In genomic region chr20:62141043-62141396, GRCh38 we compare ENCODE assay signal across 8 cellular contexts. TPM values are rescaled to one million over a fixed set of nuclear protein-coding genes. Genes with fewer than 3 reads are reported as not detected.
DNase-seq lines count a peak whose midpoint lies in the region; ATAC-seq and TF ChIP-seq lines count a peak whose summit lies in the region.

No MANE protein-coding gene starts in this region.

- POLR2A ChIA-PET in activated CD8-positive, alpha-beta T cell treated with anti-CD3 and anti-CD28 coated beads, Interleukin-2, amount 10 ng/mL, durations not matched to agents 7 days and 5 days (lab: Charles Lee): interaction anchor here (2.7 to 4.3 kb wide), 2 partner anchors 19 to 74 kb away, joined by 19 to 21 read pairs; partner anchors contain the start of genes LSM14B and TAF4

- peak overlapping the region in 3 of 5 donors; percentile 91 to 100 (median 99) for H3K27ac ChIP-seq in stomach

- peak overlapping the region; percentile 95 for H3K4me3 Mint-ChIP-seq in activated CD8-positive, alpha-beta memory T cell treated with anti-CD3 and anti-CD28 coated beads, Interleukin-2, amount 10 ng/mL, durations not matched to agents 7 days and 5 days
- H3K4me3 Mint-ChIP-seq in activated CD8-positive, alpha-beta T cell treated with anti-CD3 and anti-CD28 coated beads, Interleukin-2, amount 10 ng/mL, durations not matched to agents 7 days and 5 days: peak overlapping the region; percentile 87

- H3K9me3 ChIP-seq in stomach: no peaks in the 10 kb centered on the region

- DNase-seq in activated CD8-positive, alpha-beta memory T cell treated with anti-CD3 and anti-CD28 coated beads, Interleukin-2, amount 10 ng/mL, durations not matched to agents 7 days and 5 days: no peak
- no peak for DNase-seq in activated CD8-positive, alpha-beta memory T cell treated with anti-CD3 and anti-CD28 coated beads, Interleukin-2, amount 50 U/mL, for 4 hours
- DNase-seq in activated CD8-positive, alpha-beta T cell treated with anti-CD3 and anti-CD28 coated beads, Interleukin-2, amount 10 ng/mL, durations not matched to agents 7 days and 5 days: no peak
- peak; percentile 27 for DNase-seq in left kidney (ENCODE audit: low read depth, low spot score)
- no peak for DNase-seq in stomach
- no peak for DNase-seq in stimulated activated CD4-positive, alpha-beta T cell treated with anti-CD3 and anti-CD28 coated beads, Interleukin-4, amount 100 ng/mL, for 24 hours
- no peak for DNase-seq in NCI-H526 treated with DMSO at 0.1 percent for 48 hours (lab: John Stamatoyannopoulos, UW)

- peak overlapping the region in 1 of 4 donors; percentile 94 for H3K4me3 ChIP-seq in stomach

- 75 to 85% (median 80%) methylated on average over 7 of the region's 7 CpGs for WGBS in stomach, 5 donors

- H3K27ac Mint-ChIP-seq in activated CD8-positive, alpha-beta memory T cell treated with anti-CD3 and anti-CD28 coated beads, Interleukin-2, amount 10 ng/mL, durations not matched to agents 7 days and 5 days: peak overlapping the region; percentile 91
- peak overlapping the region; percentile 89 for H3K27ac Mint-ChIP-seq in activated CD8-positive, alpha-beta T cell treated with anti-CD3 and anti-CD28 coated beads, Interleukin-2, amount 10 ng/mL, durations not matched to agents 7 days and 5 days

- TF ChIP-seq EP300 in stomach (IDR thresholded peaks at IDR 0.05): no peak

- no peak for TF ChIP-seq CTCF in stomach (IDR thresholded peaks at IDR 0.05)

- no peaks in the 10 kb centered on the region for H3K9me3 Mint-ChIP-seq in activated CD8-positive, alpha-beta memory T cell treated with anti-CD3 and anti-CD28 coated beads, Interleukin-2, amount 10 ng/mL, durations not matched to agents 7 days and 5 days (ENCODE audit: low read depth)
- H3K9me3 Mint-ChIP-seq in activated CD8-positive, alpha-beta T cell treated with anti-CD3 and anti-CD28 coated beads, Interleukin-2, amount 10 ng/mL, durations not matched to agents 7 days and 5 days (ENCODE audit: insufficient read depth): no peaks in the 10 kb centered on the region

- no peaks in the 10 kb centered on the region for H3K27me3 ChIP-seq in stomach

- peaks cover 50% of the 10 kb centered on the region for H3K36me3 Mint-ChIP-seq in activated CD8-positive, alpha-beta memory T cell treated with anti-CD3 and anti-CD28 coated beads, Interleukin-2, amount 10 ng/mL, durations not matched to agents 7 days and 5 days
- H3K36me3 Mint-ChIP-seq in activated CD8-positive, alpha-beta T cell treated with anti-CD3 and anti-CD28 coated beads, Interleukin-2, amount 10 ng/mL, durations not matched to agents 7 days and 5 days (ENCODE audit: low read depth): peaks cover 70% of the 10 kb centered on the region

- intact Hi-C loops in stomach (cut with DNase I; ENCODE audit: low total_unique reads): no loop called here

- no peak for ATAC-seq in activated CD8-positive, alpha-beta memory T cell treated with anti-CD3 and anti-CD28 coated beads, Interleukin-2, amount 10 ng/mL, durations not matched to agents 7 days and 5 days
- no peak for ATAC-seq in activated CD8-positive, alpha-beta T cell treated with anti-CD3 and anti-CD28 coated beads, Interleukin-2, amount 10 ng/mL, durations not matched to agents 7 days and 5 days
- no peak for ATAC-seq in GM19023 (IDR thresholded peaks at IDR 0.05; ENCODE audit: unreplicated experiment)

- no peaks in the 10 kb centered on the region for H3K27me3 Mint-ChIP-seq in activated CD8-positive, alpha-beta memory T cell treated with anti-CD3 and anti-CD28 coated beads, Interleukin-2, amount 10 ng/mL, durations not matched to agents 7 days and 5 days
- no peaks in the 10 kb centered on the region for H3K27me3 Mint-ChIP-seq in activated CD8-positive, alpha-beta T cell treated with anti-CD3 and anti-CD28 coated beads, Interleukin-2, amount 10 ng/mL, durations not matched to agents 7 days and 5 days (ENCODE audit: low read depth)

- no peak for TF ChIP-seq POLR2A in stomach (IDR thresholded peaks at IDR 0.05)

- CTCF ChIA-PET in activated CD8-positive, alpha-beta memory T cell treated with anti-CD3 and anti-CD28 coated beads, Interleukin-2, amount 10 ng/mL, durations not matched to agents 7 days and 5 days (lab: Charles Lee): interaction anchor here (1.3 to 2.5 kb wide), 6 partner anchors 19 to 130 kb away, joined by 4 to 20 read pairs (median 8); partner anchors contain the start of genes LSM14B, MTG2 and TAF4
- CTCF ChIA-PET in activated CD8-positive, alpha-beta T cell treated with anti-CD3 and anti-CD28 coated beads, Interleukin-2, amount 10 ng/mL, durations not matched to agents 7 days and 5 days (lab: Charles Lee): interaction anchor here (1.0 to 2.1 kb wide), 6 partner anchors 14 to 130 kb away, joined by 3 to 15 read pairs (median 10); partner anchors contain the start of gene LSM14B

- peaks cover 41 to 48% (median 47%) of the 10 kb centered on the region in 4 donors for H3K36me3 ChIP-seq in stomach

- peaks cover 30 to 54% (median 37%) of the 10 kb centered on the region in 4 donors for H3K4me1 ChIP-seq in stomach

- peaks cover 54% of the 10 kb centered on the region for H3K4me1 Mint-ChIP-seq in activated CD8-positive, alpha-beta memory T cell treated with anti-CD3 and anti-CD28 coated beads, Interleukin-2, amount 10 ng/mL, durations not matched to agents 7 days and 5 days
- H3K4me1 Mint-ChIP-seq in activated CD8-positive, alpha-beta T cell treated with anti-CD3 and anti-CD28 coated beads, Interleukin-2, amount 10 ng/mL, durations not matched to agents 7 days and 5 days (ENCODE audit: low read depth): peaks cover 47% of the 10 kb centered on the region

RNA-seq across cellular contexts. Expression of gene PSMA7, which starts 2.2 kb away (rescaled TPM):
- 100 to 1,000 TPM; 287 to 359 TPM for total RNA-seq in activated CD8-positive, alpha-beta memory T cell treated with anti-CD3 and anti-CD28 coated beads, Interleukin-2, amount 10 ng/mL, durations not matched to agents 7 days and 5 days
- 100 to 1,000 TPM; 333 to 352 TPM for total RNA-seq in activated CD8-positive, alpha-beta T cell treated with anti-CD3 and anti-CD28 coated beads, Interleukin-2, amount 10 ng/mL, durations not matched to agents 7 days and 5 days
- 100 to 1,000 TPM; 119 to 202 (median 140) TPM for total RNA-seq in stomach
- polyA plus RNA-seq in stomach: 100 to 1,000 TPM; 245 to 280 (median 247) TPM

RNA-seq across cellular contexts. Expression of gene SS18L1, which starts 2.5 kb away (rescaled TPM):
- 10 to 100 TPM; 19.5 to 23.0 TPM for total RNA-seq in activated CD8-positive, alpha-beta memory T cell treated with anti-CD3 and anti-CD28 coated beads, Interleukin-2, amount 10 ng/mL, durations not matched to agents 7 days and 5 days
- 10 to 100 TPM; 15.9 to 17.9 TPM for total RNA-seq in activated CD8-positive, alpha-beta T cell treated with anti-CD3 and anti-CD28 coated beads, Interleukin-2, amount 10 ng/mL, durations not matched to agents 7 days and 5 days
- 10 to 100 TPM in 3 of 5 donors, 1 to 10 TPM in 2; 5.8 to 34.8 (median 13.0) TPM for total RNA-seq in stomach
- polyA plus RNA-seq in stomach: 1 to 10 TPM; 5.5 to 9.6 (median 6.1) TPM

RNA-seq across cellular contexts. Expression of gene LSM14B, which starts 18.7 kb away (rescaled TPM):
- total RNA-seq in activated CD8-positive, alpha-beta memory T cell treated with anti-CD3 and anti-CD28 coated beads, Interleukin-2, amount 10 ng/mL, durations not matched to agents 7 days and 5 days: 10 to 100 TPM; 34.6 to 34.8 TPM
- 10 to 100 TPM; 42.4 to 42.8 TPM for total RNA-seq in activated CD8-positive, alpha-beta T cell treated with anti-CD3 and anti-CD28 coated beads, Interleukin-2, amount 10 ng/mL, durations not matched to agents 7 days and 5 days
- total RNA-seq in stomach: 10 to 100 TPM in 4 of 5 donors, under 1 TPM in 1; 0.58 to 27.2 (median 15.6) TPM
- 10 to 100 TPM; 14.1 to 18.0 (median 14.9) TPM for polyA plus RNA-seq in stomach

RNA-seq across cellular contexts. Expression of gene MTG2, which starts 41.8 kb away (rescaled TPM):
- 10 to 100 TPM; 34.0 to 40.1 TPM for total RNA-seq in activated CD8-positive, alpha-beta memory T cell treated with anti-CD3 and anti-CD28 coated beads, Interleukin-2, amount 10 ng/mL, durations not matched to agents 7 days and 5 days
- 10 to 100 TPM; 31.7 to 34.4 TPM for total RNA-seq in activated CD8-positive, alpha-beta T cell treated with anti-CD3 and anti-CD28 coated beads, Interleukin-2, amount 10 ng/mL, durations not matched to agents 7 days and 5 days
- 10 to 100 TPM; 13.6 to 77.9 (median 22.8) TPM for total RNA-seq in stomach
- 10 to 100 TPM; 14.7 to 28.2 (median 19.8) TPM for polyA plus RNA-seq in stomach
